In genomic region chr9:14281136-14281795, GRCh38 we compare ENCODE assay signal across 17 cellular contexts. TPM values are rescaled to one million over a fixed set of nuclear protein-coding genes. Genes with fewer than 3 reads are reported as not detected.
A peak's percentile ranks its signal among the peaks of the same experiment; 100 is the strongest.
DNase-seq lines count a peak whose midpoint lies in the region; ATAC-seq and TF ChIP-seq lines count a peak whose summit lies in the region.
"Had no signal": no experiment of that assay in that cellular context is flagged by ENCODE, and none has a peak within 500 bp of the region (broad histone marks: within the 10 kb centered on the region; RNA-seq: fewer than 3 reads in every experiment).

No MANE protein-coding gene starts in this region.

- ATAC-seq in left colon (peak; percentile 26), GM21447 (IDR thresholded peaks at IDR 0.05; ENCODE audit: unreplicated experiment) (no peak), GM21381 (IDR thresholded peaks at IDR 0.05; ENCODE audit: unreplicated experiment) (no peak)
- ATAC-seq: heart right ventricle, natural killer cell had no signal

- no peak for TF ChIP-seq CTCF in HEK293 (tag by site-specific recombination; IDR thresholded peaks at IDR 0.05)

- peaks cover 17% of the 10 kb centered on the region for H3K4me1 ChIP-seq in HEK293 (ENCODE audit: control insufficient read depth, insufficient read depth, low read length)

- H3K27ac ChIP-seq in HEK293 (ENCODE audit: extremely low read depth, low read depth, low read length) (no peak overlapping the region), SK-N-MC (0 out of 2 replicates have a peak overlapping the region, but pooled peaks have one; percentile 12)
- H3K27ac ChIP-seq: esophagus squamous epithelium had no signal

- H3K9me3 ChIP-seq in HEK293 (ENCODE audit: control insufficient read depth, insufficient read depth, low read depth, low read length): no peaks in the 10 kb centered on the region
- no peaks in the 10 kb centered on the region for H3K9me3 ChIP-seq in SK-N-MC (ENCODE audit: low read depth, low read length)
- H3K9me3 ChIP-seq: esophagus squamous epithelium, heart right ventricle had no signal

- H3K9ac ChIP-seq in SK-N-MC (ENCODE audit: insufficient read length): no peak overlapping the region

- H3K36me3 ChIP-seq in HEK293 (ENCODE audit: control insufficient read depth in 2 of 2, insufficient read depth in 1 of 2, low read length in 2 of 2): no peaks in the 10 kb centered on the region
- no peaks in the 10 kb centered on the region; the same call in 1 of the 2 replicates for H3K36me3 ChIP-seq in SK-N-MC (ENCODE audit: insufficient read depth, low read length)
- H3K36me3 ChIP-seq: esophagus squamous epithelium, heart right ventricle had no signal

- CTCF ChIA-PET in HEK293 (lab: Yijun Ruan, JAX): interaction anchor here (0.7 to 1.2 kb wide), 3 partner anchors 12 to 938 kb away, joined by 3 read pairs; no protein-coding TSS in a partner anchor

- intact Hi-C loops in left colon (cut with DNase I, micrococcal nuclease): no loop called here

- DNase-seq in DMS79 treated with DMSO at 0.1 percent for 48 hours (lab: John Stamatoyannopoulos, UW) (peak; percentile 23), SK-N-MC (ENCODE audit: low read depth, low spot score) (no peak), left colon (no peak), NCI-H1092 (lab: John Stamatoyannopoulos, UW) (no peak)
- no peak for DNase-seq in activated CD4-positive, alpha-beta T cell treated with anti-CD3 and anti-CD28 coated beads, Interleukin-2, amount 50 U/mL, for 1 hour
- DNase-seq: activated B cell treated with CpG ODN at 0.5 μM for 24 hours; activated naive CD8-positive, alpha-beta T cell treated with anti-CD3 and anti-CD28 coated beads for 36 hours; CD8-positive, alpha-beta memory T cell; esophagus squamous epithelium; heart right ventricle; mammary epithelial cell; natural killer cell; NCI-H1436 treated with DMSO at 0.1 percent for 48 hours; stimulated activated CD4-positive, alpha-beta T cell treated with anti-CD3 and anti-CD28 coated beads, Interleukin-2, amount 100 ng/mL, for 48 hours had no signal

- H3K4me3 ChIP-seq in HEK293 (ENCODE audit: low read depth, low read length) (no peak overlapping the region), SK-N-MC (peak overlapping the region; percentile 47; the same call in 1 of the 2 replicates)
- H3K4me3 ChIP-seq: esophagus squamous epithelium, heart right ventricle had no signal

- POLR2A ChIA-PET in HEK293 (lab: Yijun Ruan, JAX): no interaction called here

TF ChIP-seq in HEK293, 187 proteins besides CTCF, POLR2A, EP300 and RAD21:
- 0 out of 2 replicates have a peak, but pooled peaks have one; percentile 30 for TF ChIP-seq ZNF18 (tag by site-specific recombination; IDR thresholded peaks at IDR 0.05)
- peak; percentile 65 for TF ChIP-seq ZNF843 (tag by site-specific recombination; IDR thresholded peaks at IDR 0.05)
- peak; percentile 64 for TF ChIP-seq FEZF1 (tag by site-specific recombination; IDR thresholded peaks at IDR 0.05)
- TF ChIP-seq, protein P1, sequence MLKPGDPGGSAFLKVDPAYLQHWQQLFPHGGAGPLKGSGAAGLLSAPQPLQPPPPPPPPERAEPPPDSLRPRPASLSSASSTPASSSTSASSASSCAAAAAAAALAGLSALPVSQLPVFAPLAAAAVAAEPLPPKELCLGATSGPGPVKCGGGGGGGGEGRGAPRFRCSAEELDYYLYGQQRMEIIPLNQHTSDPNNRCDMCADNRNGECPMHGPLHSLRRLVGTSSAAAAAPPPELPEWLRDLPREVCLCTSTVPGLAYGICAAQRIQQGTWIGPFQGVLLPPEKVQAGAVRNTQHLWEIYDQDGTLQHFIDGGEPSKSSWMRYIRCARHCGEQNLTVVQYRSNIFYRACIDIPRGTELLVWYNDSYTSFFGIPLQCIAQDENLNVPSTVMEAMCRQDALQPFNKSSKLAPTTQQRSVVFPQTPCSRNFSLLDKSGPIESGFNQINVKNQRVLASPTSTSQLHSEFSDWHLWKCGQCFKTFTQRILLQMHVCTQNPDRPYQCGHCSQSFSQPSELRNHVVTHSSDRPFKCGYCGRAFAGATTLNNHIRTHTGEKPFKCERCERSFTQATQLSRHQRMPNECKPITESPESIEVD (tag by site-specific recombination; IDR thresholded peaks at IDR 0.05): peak; percentile 99
- TF ChIP-seq ZNF549 (tag by site-specific recombination; IDR thresholded peaks at IDR 0.05): no peak
- peak; percentile 49; the same call in 1 of the 2 replicates for TF ChIP-seq IKZF3 (tag by site-specific recombination; IDR thresholded peaks at IDR 0.05)
- 0 out of 2 replicates have a peak, but pooled peaks have one; percentile 13 for TF ChIP-seq GLI2 (tag by site-specific recombination; IDR thresholded peaks at IDR 0.05; ENCODE audit: borderline replicate concordance, low read depth)
- no peak for TF ChIP-seq HOXD13 (CRISPR knock-in tag; IDR thresholded peaks at IDR 0.05; ENCODE audit: borderline replicate concordance)
- no peak for TF ChIP-seq ZNF600 (tag by site-specific recombination; IDR thresholded peaks at IDR 0.05)
- TF ChIP-seq, protein P2, sequence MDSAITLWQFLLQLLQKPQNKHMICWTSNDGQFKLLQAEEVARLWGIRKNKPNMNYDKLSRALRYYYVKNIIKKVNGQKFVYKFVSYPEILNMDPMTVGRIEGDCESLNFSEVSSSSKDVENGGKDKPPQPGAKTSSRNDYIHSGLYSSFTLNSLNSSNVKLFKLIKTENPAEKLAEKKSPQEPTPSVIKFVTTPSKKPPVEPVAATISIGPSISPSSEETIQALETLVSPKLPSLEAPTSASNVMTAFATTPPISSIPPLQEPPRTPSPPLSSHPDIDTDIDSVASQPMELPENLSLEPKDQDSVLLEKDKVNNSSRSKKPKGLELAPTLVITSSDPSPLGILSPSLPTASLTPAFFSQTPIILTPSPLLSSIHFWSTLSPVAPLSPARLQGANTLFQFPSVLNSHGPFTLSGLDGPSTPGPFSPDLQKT (IDR thresholded peaks at IDR 0.05; ENCODE audit: borderline replicate concordance, low read depth, low read length): no peak
- TF ChIP-seq ZBTB17 (tag by site-specific recombination; IDR thresholded peaks at IDR 0.05): 0 out of 2 replicates have a peak, but pooled peaks have one; percentile 15
- TF ChIP-seq SP7 (tag by site-specific recombination; IDR thresholded peaks at IDR 0.05): peak; percentile 90
- no peak for TF ChIP-seq ZNF626 (tag by site-specific recombination; IDR thresholded peaks at IDR 0.05)
- TF ChIP-seq ZNF311 (tag by site-specific recombination; IDR thresholded peaks at IDR 0.05; ENCODE audit: borderline replicate concordance): no peak
- no peak for TF ChIP-seq ZNF514 (tag by site-specific recombination; IDR thresholded peaks at IDR 0.05)
- no peak for TF ChIP-seq KLF7 (tag by site-specific recombination; IDR thresholded peaks at IDR 0.05; ENCODE audit: borderline replicate concordance)

RNA-seq across cellular contexts. Expression of gene NFIB, which starts 32.7 kb away (rescaled TPM):
- total RNA-seq in left colon: 10 to 100 TPM; 45.2 to 74.7 TPM
- total RNA-seq: activated B cell treated with CpG ODN at 0.5 μM for 24 hours; activated naive CD8-positive, alpha-beta T cell treated with anti-CD3 and anti-CD28 coated beads for 36 hours; CD8-positive, alpha-beta memory T cell had no signal
